In genomic region chr9:136283291-136284235, GRCh38 we compare ENCODE assay signal across 8 cellular contexts. TPM values are rescaled to one million over a fixed set of nuclear protein-coding genes. Genes with fewer than 3 reads are reported as not detected.
DNase-seq lines count a peak whose midpoint lies in the region; ATAC-seq lines count a peak whose summit lies in the region.

No MANE protein-coding gene starts in this region.

- ATAC-seq in HG02759 (IDR thresholded peaks at IDR 0.05; ENCODE audit: unreplicated experiment), result peak; percentile 72
- peak; percentile 86 to 91 for ATAC-seq in activated CD4-positive, CD25-positive, alpha-beta regulatory T cell treated with anti-CD3 and anti-CD28 coated beads, Interleukin-2, amount 50 U/mL, for 24 hours
- ATAC-seq in left colon, result peak; percentile 94
- ATAC-seq in GM18873 (IDR thresholded peaks at IDR 0.05; ENCODE audit: low FRiP score, unreplicated experiment), result no peak

- DNase-seq in GDM1 (lab: John Stamatoyannopoulos, UW) (peak; percentile 43), NCI-H2196 treated with DMSO at 0.1 percent for 48 hours (lab: John Stamatoyannopoulos, UW; ENCODE audit: unreplicated experiment) (peak; percentile 70), cerebellar nuclear complex (lab: John Stamatoyannopoulos, UW) (peak; percentile 39 to 57), left colon (peak; percentile 65 to 84)
- peak; percentile 62 to 70 for DNase-seq in stimulated activated CD4-positive, alpha-beta T cell treated with anti-CD3 and anti-CD28 coated beads, Interleukin-1b, Interleukin-23, amount 100 ng/mL, for 4 hours (ENCODE audit: low read depth in 2 of 2)

- intact Hi-C loops in left colon (cut with DNase I, micrococcal nuclease), result no loop called here

RNA-seq across cellular contexts. Expression of gene CCDC187, which starts 20.3 kb away (rescaled TPM):
- under 1 TPM; 0.52 to 0.67 TPM for total RNA-seq in left colon

RNA-seq across cellular contexts. Expression of gene QSOX2, which starts 38.0 kb away (rescaled TPM):
- total RNA-seq in left colon, result 1 to 10 TPM; 6.1 to 7.4 TPM

RNA-seq across cellular contexts. Expression of gene GPSM1, which starts 43.8 kb away (rescaled TPM):
- 1 to 10 TPM; 2.0 to 3.1 TPM for total RNA-seq in left colon
